ENCODE assay signal across 16 cellular contexts in genomic region chr2:204982303-204982702, GRCh38.
A peak's percentile ranks its signal among the peaks of the same experiment; 100 is the strongest.
DNase-seq lines count a peak whose midpoint lies in the region; ATAC-seq and TF ChIP-seq lines count a peak whose summit lies in the region.
"Had no signal": no experiment of that assay in that cellular context is flagged by ENCODE, and none has a peak within 500 bp of the region (broad histone marks: within the 10 kb centered on the region; RNA-seq: fewer than 3 reads in every experiment).

No MANE protein-coding gene starts in this region.

- DNase-seq in A673 (ENCODE audit: low spot score) (peak; percentile 9), GM23248 (peak; percentile 15), foreskin keratinocyte (peak in 1 of 2 donors; percentile 1), inferior parietal cortex (ENCODE audit: extremely low spot score) (no peak), glutamatergic neuron (no peak), C1 segment of cervical spinal cord (lab: John Stamatoyannopoulos, UW) (no peak), middle frontal gyrus (ENCODE audit: extremely low spot score, low spot score) (no peak)
- no peak for DNase-seq in T-helper 2 cell treated with Interferon-gamma antibody and Interleukin-4, amounts not matched to agents 5 μg/mL and 100 μg/mL, for 36 hours (ENCODE audit: low spot score)
- DNase-seq: CD8-positive, alpha-beta T cell; left lung; pancreas; stimulated activated CD4-positive, alpha-beta T cell treated with anti-CD3 and anti-CD28 coated beads, Interleukin-4, amount 100 ng/mL, for 1 hour had no signal

- TF ChIP-seq CTCF in A673 (conservative IDR thresholded peaks at IDR 0.05; ENCODE audit: low read depth, low read length) = no peak
- TF ChIP-seq CTCF in foreskin keratinocyte (conservative IDR thresholded peaks at IDR 0.05) = no peak
- TF ChIP-seq CTCF in glutamatergic neuron (IDR thresholded peaks at IDR 0.05; ENCODE audit: partially characterized antibody, unreplicated experiment) = no peak

- H3K4me3 Mint-ChIP-seq in T-helper 2 cell treated with Interferon-gamma antibody and Interleukin-4, amounts not matched to agents 5 μg/mL and 100 μg/mL, for 36 hours = peak overlapping the region; percentile 28
- H3K4me3 Mint-ChIP-seq in glutamatergic neuron (ENCODE audit: unreplicated experiment) = no peak overlapping the region
- H3K4me3 Mint-ChIP-seq: CD8-positive, alpha-beta T cell; stimulated activated naive CD8-positive, alpha-beta T cell treated with anti-CD3 and anti-CD28 coated beads, Interleukin-15, Interleukin-2, amounts not matched to agents 100 ng/mL and 50 ng/mL, for 24 hours had no signal

- H2AFZ ChIP-seq in GM23248 = no peak overlapping the region

- peaks cover 24% of the 10 kb centered on the region for H3K36me3 Mint-ChIP-seq in T-helper 2 cell treated with Interferon-gamma antibody and Interleukin-4, amounts not matched to agents 5 μg/mL and 100 μg/mL, for 36 hours (ENCODE audit: low read depth)
- H3K36me3 Mint-ChIP-seq in glutamatergic neuron (ENCODE audit: unreplicated experiment) = no peaks in the 10 kb centered on the region
- H3K36me3 Mint-ChIP-seq: CD8-positive, alpha-beta T cell had no signal

- H3K79me2 ChIP-seq in GM23248 (ENCODE audit: insufficient read depth) = no peaks in the 10 kb centered on the region

- peaks cover 21% of the 10 kb centered on the region for H3K9me3 Mint-ChIP-seq in T-helper 2 cell treated with Interferon-gamma antibody and Interleukin-4, amounts not matched to agents 5 μg/mL and 100 μg/mL, for 36 hours
- no peaks in the 10 kb centered on the region for H3K9me3 Mint-ChIP-seq in glutamatergic neuron (ENCODE audit: unreplicated experiment)

- no peak overlapping the region for H3K4me2 ChIP-seq in GM23248 (ENCODE audit: unreplicated experiment)

- peaks cover 6% of the 10 kb centered on the region for H3K4me1 ChIP-seq in A673 (ENCODE audit: insufficient read depth, low read length, poor library complexity, severe bottlenecking)
- 0 out of 2 replicates have a peak, but pooled peaks cover 7% of the 10 kb centered on the region for H3K4me1 ChIP-seq in GM23248 (ENCODE audit: insufficient read depth)
- H3K4me1 ChIP-seq in foreskin keratinocyte = peaks cover 4% of the 10 kb centered on the region
- H3K4me1 ChIP-seq: left lung, pancreas had no signal

- intact Hi-C loops in A673 (cut with micrococcal nuclease; ENCODE audit: unreplicated experiment) = no loop called here

- H4K20me1 ChIP-seq in GM23248 (ENCODE audit: insufficient read depth) = no peaks in the 10 kb centered on the region

- H3K36me3 ChIP-seq in A673 (ENCODE audit: insufficient read depth, low read length, poor library complexity, severe bottlenecking) (no peaks in the 10 kb centered on the region), GM23248 (ENCODE audit: low read depth) (no peaks in the 10 kb centered on the region)
- H3K36me3 ChIP-seq: left lung, pancreas had no signal

- peak; percentile 33 for ATAC-seq in foreskin keratinocyte
- ATAC-seq: CD8-positive, alpha-beta T cell; left lung had no signal

- H3K9me3 ChIP-seq in A673 (ENCODE audit: low read depth, low read length, poor library complexity, severe bottlenecking) (no peaks in the 10 kb centered on the region), GM23248 (ENCODE audit: low read depth) (no peaks in the 10 kb centered on the region)
- H3K9me3 ChIP-seq: left lung, pancreas had no signal

- H3K27ac Mint-ChIP-seq in T-helper 2 cell treated with Interferon-gamma antibody and Interleukin-4, amounts not matched to agents 5 μg/mL and 100 μg/mL, for 36 hours = peak overlapping the region; percentile 71
- H3K27ac Mint-ChIP-seq in glutamatergic neuron (ENCODE audit: unreplicated experiment) = no peak overlapping the region
- H3K27ac Mint-ChIP-seq: CD8-positive, alpha-beta T cell; stimulated activated naive CD8-positive, alpha-beta T cell treated with anti-CD3 and anti-CD28 coated beads, Interleukin-15, Interleukin-2, amounts not matched to agents 100 ng/mL and 50 ng/mL, for 24 hours had no signal

- H3F3A ChIP-seq in GM23248 (ENCODE audit: insufficient read depth) = no peaks in the 10 kb centered on the region

- no peaks in the 10 kb centered on the region for H3K27me3 ChIP-seq in A673 (replicated peaks; ENCODE audit: insufficient read depth, low read depth, low read length, poor library complexity)
- no peaks in the 10 kb centered on the region for H3K27me3 ChIP-seq in GM23248 (replicated peaks; ENCODE audit: insufficient read depth)
- no peaks in the 10 kb centered on the region for H3K27me3 ChIP-seq in foreskin keratinocyte
- H3K27me3 ChIP-seq: left lung, pancreas had no signal

- CTCF ChIA-PET in A673 (lab: Charles Lee) = no interaction called here

- peaks cover 19% of the 10 kb centered on the region for H3K4me1 Mint-ChIP-seq in T-helper 2 cell treated with Interferon-gamma antibody and Interleukin-4, amounts not matched to agents 5 μg/mL and 100 μg/mL, for 36 hours (ENCODE audit: low read depth)
- H3K4me1 Mint-ChIP-seq in glutamatergic neuron (ENCODE audit: low read depth, unreplicated experiment) = peaks cover 6% of the 10 kb centered on the region

- in situ Hi-C loops in GM23248 (cut with MboI) = no loop called here

- no peak overlapping the region for H3K9ac ChIP-seq in GM23248

- POLR2A ChIA-PET in A673 (lab: Charles Lee; ENCODE audit: low non-redundant PET) = no interaction called here

- no peaks in the 10 kb centered on the region for H3K9me2 ChIP-seq in GM23248 (ENCODE audit: insufficient read depth)

- no peak overlapping the region for H3K4me3 ChIP-seq in A673 (ENCODE audit: low read depth, low read length, poor library complexity, severe bottlenecking)
- no peak overlapping the region for H3K4me3 ChIP-seq in GM23248
- H3K4me3 ChIP-seq: coronary artery, left lung, pancreas had no signal

- H3K27ac ChIP-seq in A673 (ENCODE audit: low read depth, low read length, poor library complexity, severe bottlenecking) (no peak overlapping the region), GM23248 (no peak overlapping the region), foreskin keratinocyte (no peak overlapping the region)
- H3K27ac ChIP-seq: coronary artery, left lung, pancreas, RWPE1, VCaP had no signal

- no TSS peak for BruUV-seq in A673 (replicated peaks; lab: Mats Ljungman, UMichigan)

- no peaks in the 10 kb centered on the region for H3K27me3 Mint-ChIP-seq in T-helper 2 cell treated with Interferon-gamma antibody and Interleukin-4, amounts not matched to agents 5 μg/mL and 100 μg/mL, for 36 hours (ENCODE audit: low read depth)
- H3K27me3 Mint-ChIP-seq in glutamatergic neuron (ENCODE audit: unreplicated experiment) = no peaks in the 10 kb centered on the region
- H3K27me3 Mint-ChIP-seq: stimulated activated naive CD8-positive, alpha-beta T cell treated with anti-CD3 and anti-CD28 coated beads, Interleukin-15, Interleukin-2, amounts not matched to agents 100 ng/mL and 50 ng/mL, for 24 hours had no signal

- WGBS in GM23248 (ENCODE audit: low coverage in 1 of 2, low lambda C conversion rate in 2 of 2, missing lambda C conversion rate in 2 of 2), 2 experiments = 7 to 15% methylated on average over 2 of the region's 2 CpGs

Comparison
In these comparisons a context has a peak if more than half of its experiments do, and no peak if none do; other contexts are left out.
1. DNase-seq: peak in A673 (single experiment) and GM23248 (single experiment); none in T-helper 2 cell treated with Interferon-gamma antibody and Interleukin-4, amounts not matched to agents 5 μg/mL and 100 μg/mL, for 36 hours (single experiment), inferior parietal cortex (single experiment), glutamatergic neuron (single experiment), C1 segment of cervical spinal cord (0 of 14) and middle frontal gyrus (single experiment).